ENCODE assay signal across 18 cellular contexts in genomic region chr11:47998345-47998732, GRCh38. TPM values are rescaled to one million over a fixed set of nuclear protein-coding genes. Genes with fewer than 3 reads are reported as not detected.
DNase-seq lines count a peak whose midpoint lies in the region; TF ChIP-seq lines count a peak whose summit lies in the region.
"Had no signal": no experiment of that assay in that cellular context is flagged by ENCODE, and none has a peak within 500 bp of the region (broad histone marks: within the 10 kb centered on the region; RNA-seq: fewer than 3 reads in every experiment).

No MANE protein-coding gene starts in this region.

- no peak for TF ChIP-seq RAD21 in Ishikawa (IDR thresholded peaks at IDR 0.05; ENCODE audit: low read depth)

- no peaks in the 10 kb centered on the region for H3K36me3 ChIP-seq in PC-9 (ENCODE audit: low read depth)

- peaks cover 28% of the 10 kb centered on the region for H3K36me3 Mint-ChIP-seq in T-helper 2 cell treated with Interferon-gamma antibody and Interleukin-4, amounts not matched to agents 5 μg/mL and 100 μg/mL, for 36 hours (ENCODE audit: low read depth)
- no peaks in the 10 kb centered on the region for H3K36me3 Mint-ChIP-seq in chondrocyte (ENCODE audit: low read depth)
- H3K36me3 Mint-ChIP-seq in nephron (ENCODE audit: low read depth): no peaks in the 10 kb centered on the region

- H2AFZ ChIP-seq in PC-9: no peak overlapping the region
- H2AFZ ChIP-seq: GM23248 had no signal

- no peak overlapping the region for H3K4me3 Mint-ChIP-seq in T-helper 2 cell treated with Interferon-gamma antibody and Interleukin-4, amounts not matched to agents 5 μg/mL and 100 μg/mL, for 36 hours
- H3K4me3 Mint-ChIP-seq in chondrocyte (ENCODE audit: unreplicated experiment): no peak overlapping the region
- H3K4me3 Mint-ChIP-seq in nephron: no peak overlapping the region

- no peaks in the 10 kb centered on the region for H3K27me3 Mint-ChIP-seq in T-helper 2 cell treated with Interferon-gamma antibody and Interleukin-4, amounts not matched to agents 5 μg/mL and 100 μg/mL, for 36 hours (ENCODE audit: low read depth)
- no peaks in the 10 kb centered on the region for H3K27me3 Mint-ChIP-seq in chondrocyte (ENCODE audit: low read depth)
- no peaks in the 10 kb centered on the region for H3K27me3 Mint-ChIP-seq in nephron (ENCODE audit: low read depth)

- H3K9me3 ChIP-seq in PC-9 (ENCODE audit: insufficient read depth, low read depth): no peaks in the 10 kb centered on the region

- H3K4me2 ChIP-seq in PC-9: no peak overlapping the region

- BruUV-seq in PC-9 (replicated peaks; lab: Mats Ljungman, UMichigan): no TSS peak

- peaks cover 17% of the 10 kb centered on the region for H3F3A ChIP-seq in PC-9 (ENCODE audit: insufficient read depth, low read depth)

- peak overlapping the region; percentile 96 for H3K27ac Mint-ChIP-seq in T-helper 2 cell treated with Interferon-gamma antibody and Interleukin-4, amounts not matched to agents 5 μg/mL and 100 μg/mL, for 36 hours
- H3K27ac Mint-ChIP-seq in chondrocyte (ENCODE audit: unreplicated experiment): peak overlapping the region; percentile 93
- peak overlapping the region; percentile 76 to 92 (median 88) for H3K27ac Mint-ChIP-seq in nephron

- peaks cover 6% of the 10 kb centered on the region for H3K4me1 ChIP-seq in PC-9 (replicated peaks; ENCODE audit: insufficient read depth)

- peaks cover 44% of the 10 kb centered on the region for H3K4me1 Mint-ChIP-seq in T-helper 2 cell treated with Interferon-gamma antibody and Interleukin-4, amounts not matched to agents 5 μg/mL and 100 μg/mL, for 36 hours (ENCODE audit: low read depth)
- peaks cover 38% of the 10 kb centered on the region for H3K4me1 Mint-ChIP-seq in chondrocyte (ENCODE audit: low read depth)
- H3K4me1 Mint-ChIP-seq in nephron: peaks cover 19% of the 10 kb centered on the region

- H3K9me3 Mint-ChIP-seq in T-helper 2 cell treated with Interferon-gamma antibody and Interleukin-4, amounts not matched to agents 5 μg/mL and 100 μg/mL, for 36 hours: no peaks in the 10 kb centered on the region
- H3K9me3 Mint-ChIP-seq in chondrocyte (ENCODE audit: low read depth) (no peaks in the 10 kb centered on the region), nephron (no peaks in the 10 kb centered on the region)

- peaks cover 78% of the 10 kb centered on the region for H3K79me2 ChIP-seq in PC-9 (ENCODE audit: low read depth)

- H3K4me3 ChIP-seq in PC-9 (no peak overlapping the region), foreskin fibroblast (ENCODE audit: low read depth in 1 of 2, low read length in 2 of 2) (no peak overlapping the region)
- H3K4me3 ChIP-seq: GM23248, lung, SK-N-MC had no signal

- no peak for TF ChIP-seq CTCF in chondrocyte (IDR thresholded peaks at IDR 0.05)
- TF ChIP-seq CTCF in nephron (IDR thresholded peaks at IDR 0.05; ENCODE audit: unreplicated experiment in 3 of 3): no peak
- no peak for TF ChIP-seq CTCF in PC-9 (conservative IDR thresholded peaks at IDR 0.05)
- no peak for TF ChIP-seq CTCF in foreskin fibroblast (IDR thresholded peaks at IDR 0.05; ENCODE audit: low read depth, low read length)

- no peak; the same call in 1 of the 2 replicates for TF ChIP-seq EP300 in Ishikawa (IDR thresholded peaks at IDR 0.05; ENCODE audit: borderline replicate concordance)

- POLR2A ChIA-PET in PC-9 (lab: Charles Lee; ENCODE audit: unreplicated experiment): no interaction called here

- DNase-seq in T-helper 2 cell treated with Interferon-gamma antibody and Interleukin-4, amounts not matched to agents 5 μg/mL and 100 μg/mL, for 36 hours (ENCODE audit: low spot score): no peak
- DNase-seq in T-helper 2 cell (no peak), chondrocyte (ENCODE audit: low spot score) (peak; percentile 1), SK-N-DZ (ENCODE audit: low spot score) (no peak), PC-9 (no peak), foreskin fibroblast (no peak)
- DNase-seq: amniotic stem cell; COR-L47; foreskin melanocyte; GDM1; GM23248; NCI-H2029; PC-3; stimulated activated CD4-positive, alpha-beta T cell treated with anti-CD3 and anti-CD28 coated beads, Interleukin-4, amount 100 ng/mL, for 1 hour had no signal

- H3K27me3 ChIP-seq in PC-9 (ENCODE audit: insufficient read depth, low read depth): no peaks in the 10 kb centered on the region

- CTCF ChIA-PET in PC-9 (lab: Charles Lee): no interaction called here

- intact Hi-C loops in PC-9 (cut with micrococcal nuclease; ENCODE audit: unreplicated experiment): no loop called here

- H3K27ac ChIP-seq in PC-9: no peak overlapping the region
- H3K27ac ChIP-seq: GM23248, SK-N-MC had no signal

- peaks cover 13% of the 10 kb centered on the region; the same call in 1 of the 2 replicates for H4K20me1 ChIP-seq in PC-9 (ENCODE audit: insufficient read depth)

- no peaks in the 10 kb centered on the region for H3K9me2 ChIP-seq in PC-9 (ENCODE audit: insufficient read depth)

TF ChIP-seq in Ishikawa, 13 proteins besides CTCF, POLR2A, EP300 and RAD21:
- TF ChIP-seq MAX (IDR thresholded peaks at IDR 0.05): 0 out of 2 replicates have a peak, but pooled peaks have one; percentile 15
- TF ChIP-seq TCF12 (IDR thresholded peaks at IDR 0.05; ENCODE audit: low read depth): no peak
- TF ChIP-seq NFIC (IDR thresholded peaks at IDR 0.05): no peak

RNA-seq across cellular contexts. Expression of gene PTPRJ, which starts 18.0 kb away (rescaled TPM):
- 5.9 to 18.1 TPM (median 16.4 TPM) in 3 replicates for total RNA-seq in chondrocyte
- 0.14 and 0.30 TPM in 2 replicates for polyA plus RNA-seq in SK-N-DZ (2014; cell fraction: cytosol; rRNA removed)
- 0.12 TPM in 1 of 2 replicates, not detected in the other for polyA plus RNA-seq in SK-N-DZ (2014; cell fraction: nucleus; rRNA removed)
- total RNA-seq in PC-9 (2021): 43.3 and 43.7 TPM in 2 replicates
